ENCODE assay signal across 8 cellular contexts in the genomic region with DNA sequence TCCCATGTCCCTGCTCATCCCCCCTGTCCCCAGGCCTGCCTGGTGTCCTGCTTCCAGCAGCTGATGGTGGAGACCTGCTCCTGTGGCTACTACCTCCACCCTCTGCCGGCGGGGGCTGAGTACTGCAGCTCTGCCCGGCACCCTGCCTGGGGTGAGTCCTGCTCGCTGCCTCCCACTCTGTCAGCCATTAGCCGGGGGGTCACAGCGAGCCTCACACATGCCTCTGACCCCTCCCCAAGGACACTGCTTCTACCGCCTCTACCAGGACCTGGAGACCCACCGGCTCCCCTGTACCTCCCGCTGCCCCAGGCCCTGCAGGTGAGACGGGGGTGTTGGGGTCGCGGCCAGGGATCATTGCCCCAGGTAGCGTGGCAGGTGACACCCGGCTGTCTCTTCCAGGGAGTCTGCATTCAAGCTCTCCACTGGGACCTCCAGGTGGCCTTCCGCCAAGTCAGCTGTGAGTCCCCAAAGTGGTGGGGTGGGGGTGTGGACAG. TPM values are rescaled to one million over a fixed set of nuclear protein-coding genes. Genes with fewer than 3 reads are reported as not detected.
A peak's percentile ranks its signal among the peaks of the same experiment; 100 is the strongest.
DNase-seq lines count a peak whose midpoint lies in the region; ATAC-seq and TF ChIP-seq lines count a peak whose summit lies in the region.

No MANE protein-coding gene starts in this region.

- no peaks in the 10 kb centered on the region for H3K36me3 Mint-ChIP-seq in activated naive CD4-positive, alpha-beta T cell treated with anti-CD3 and anti-CD28 coated beads for 36 hours (ENCODE audit: low read depth)

- H3K27me3 Mint-ChIP-seq in activated naive CD4-positive, alpha-beta T cell treated with anti-CD3 and anti-CD28 coated beads for 36 hours (ENCODE audit: low read depth), result no peaks in the 10 kb centered on the region

- H3K9me3 ChIP-seq in RWPE2 (ENCODE audit: severe bottlenecking), result no peaks in the 10 kb centered on the region

- H3K27ac Mint-ChIP-seq in activated naive CD4-positive, alpha-beta T cell treated with anti-CD3 and anti-CD28 coated beads for 36 hours, result no peak overlapping the region

- no peaks in the 10 kb centered on the region for H3K9me3 Mint-ChIP-seq in activated naive CD4-positive, alpha-beta T cell treated with anti-CD3 and anti-CD28 coated beads for 36 hours

- H3K4me1 Mint-ChIP-seq in activated naive CD4-positive, alpha-beta T cell treated with anti-CD3 and anti-CD28 coated beads for 36 hours (ENCODE audit: low read depth), result no peaks in the 10 kb centered on the region

- CTCF ChIA-PET in activated naive CD4-positive, alpha-beta T cell treated with anti-CD3 and anti-CD28 coated beads for 36 hours (lab: Charles Lee), result interaction anchor here (3.2 kb wide), 1 partner anchor 168 kb away, joined by 34 read pairs; no protein-coding TSS in a partner anchor

- TF ChIP-seq CTCF in GM20000 (IDR thresholded peaks at IDR 0.05; ENCODE audit: extremely low read depth, missing control alignments) (peak; percentile 52), RWPE2 (IDR thresholded peaks at IDR 0.05; ENCODE audit: poor library complexity, severe bottlenecking) (peak; percentile 28)

- H3K4me1 ChIP-seq in RWPE2 (ENCODE audit: insufficient read depth, poor library complexity, severe bottlenecking), result no peaks in the 10 kb centered on the region

- H3K27ac ChIP-seq in RWPE2 (ENCODE audit: poor library complexity, severe bottlenecking), result no peak overlapping the region

- no peaks in the 10 kb centered on the region for H3K27me3 ChIP-seq in RWPE2 (ENCODE audit: insufficient read depth, poor library complexity, severe bottlenecking)

- intact Hi-C loops in activated naive CD4-positive, alpha-beta T cell treated with anti-CD3 and anti-CD28 coated beads for 36 hours (cut with micrococcal nuclease), result loop anchor here (5.0 kb wide), 1 partner anchor 308 kb away; a partner anchor contains a TSS
- intact Hi-C loops in left cardiac atrium (cut with DNase I), result loop anchor here in 1 of 2 donors (2.0 kb wide), 1 partner anchor 167 kb away; no protein-coding TSS in a partner anchor

- H3K36me3 ChIP-seq in RWPE2 (ENCODE audit: low read depth), result no peaks in the 10 kb centered on the region

- no peak for ATAC-seq in RWPE2 (ENCODE audit: low read depth)
- ATAC-seq in left cardiac atrium, result peak; percentile 25 to 26
- ATAC-seq in GM21360 (IDR thresholded peaks at IDR 0.05; ENCODE audit: unreplicated experiment), result no peak

- DNase-seq in AG08395 (ENCODE audit: low spot score) (peak; percentile 53), GM20000 (ENCODE audit: low spot score) (peak; percentile 83), RWPE2 (ENCODE audit: low spot score) (no peak), left cardiac atrium (peak; percentile 59), superior temporal gyrus (ENCODE audit: extremely low spot score) (no peak)
- peak; percentile 65 for DNase-seq in activated naive CD4-positive, alpha-beta T cell treated with anti-CD3 and anti-CD28 coated beads for 36 hours
- peak; percentile 76 for DNase-seq in stimulated activated CD4-positive, alpha-beta T cell treated with anti-CD3 and anti-CD28 coated beads, Interleukin-15, amount 100 ng/mL, for 24 hours

- H3K4me3 ChIP-seq in RWPE2 (ENCODE audit: severe bottlenecking), result no peak overlapping the region

- H3K4me3 Mint-ChIP-seq in activated naive CD4-positive, alpha-beta T cell treated with anti-CD3 and anti-CD28 coated beads for 36 hours, result no peak overlapping the region

RNA-seq across cellular contexts. Expression of a gene that starts 10.0 kb away (rescaled TPM):
- 1 to 10 TPM; 5.6 to 7.6 TPM for total RNA-seq in activated naive CD4-positive, alpha-beta T cell treated with anti-CD3 and anti-CD28 coated beads for 36 hours
- 1 to 10 TPM; 3.5 to 4.1 TPM for total RNA-seq in left cardiac atrium

RNA-seq across cellular contexts. Expression of a gene that starts 16.6 kb away (rescaled TPM):
- total RNA-seq in activated naive CD4-positive, alpha-beta T cell treated with anti-CD3 and anti-CD28 coated beads for 36 hours, result 10 to 100 TPM; 48.5 to 49.7 TPM
- total RNA-seq in left cardiac atrium, result 10 to 100 TPM; 35.9 to 41.5 TPM

RNA-seq across cellular contexts. Expression of a gene that starts 17.4 kb away (rescaled TPM):
- total RNA-seq in activated naive CD4-positive, alpha-beta T cell treated with anti-CD3 and anti-CD28 coated beads for 36 hours, result 10 to 100 TPM; 24.1 to 25.3 TPM
- 10 to 100 TPM; 36.2 to 46.7 TPM for total RNA-seq in left cardiac atrium

RNA-seq across cellular contexts. Expression of a gene that starts 18.1 kb away (rescaled TPM):
- 10 to 100 TPM; 17.0 to 17.6 TPM for total RNA-seq in activated naive CD4-positive, alpha-beta T cell treated with anti-CD3 and anti-CD28 coated beads for 36 hours
- 10 to 100 TPM; 11.4 to 12.2 TPM for total RNA-seq in left cardiac atrium

RNA-seq across cellular contexts. Expression of a gene that starts 34.2 kb away (rescaled TPM):
- 100 to 1,000 TPM; 117 to 118 TPM for total RNA-seq in activated naive CD4-positive, alpha-beta T cell treated with anti-CD3 and anti-CD28 coated beads for 36 hours
- 10 to 100 TPM; 48.5 to 60.0 TPM for total RNA-seq in left cardiac atrium

Comparison
In these comparisons a context has a peak if more than half of its experiments do, and no peak if none do; other contexts are left out.
1. DNase-seq: peak in AG08395 (single experiment), GM20000 (single experiment), activated naive CD4-positive, alpha-beta T cell treated with anti-CD3 and anti-CD28 coated beads for 36 hours (single experiment), left cardiac atrium (single experiment) and stimulated activated CD4-positive, alpha-beta T cell treated with anti-CD3 and anti-CD28 coated beads, Interleukin-15, amount 100 ng/mL, for 24 hours (single experiment); none in RWPE2 (single experiment) and superior temporal gyrus (single experiment).
2. ATAC-seq: peak in left cardiac atrium (2 of 2); none in RWPE2 (single experiment) and GM21360 (single experiment).